10 cellular contexts compared by ENCODE assay signal in the genomic region with DNA sequence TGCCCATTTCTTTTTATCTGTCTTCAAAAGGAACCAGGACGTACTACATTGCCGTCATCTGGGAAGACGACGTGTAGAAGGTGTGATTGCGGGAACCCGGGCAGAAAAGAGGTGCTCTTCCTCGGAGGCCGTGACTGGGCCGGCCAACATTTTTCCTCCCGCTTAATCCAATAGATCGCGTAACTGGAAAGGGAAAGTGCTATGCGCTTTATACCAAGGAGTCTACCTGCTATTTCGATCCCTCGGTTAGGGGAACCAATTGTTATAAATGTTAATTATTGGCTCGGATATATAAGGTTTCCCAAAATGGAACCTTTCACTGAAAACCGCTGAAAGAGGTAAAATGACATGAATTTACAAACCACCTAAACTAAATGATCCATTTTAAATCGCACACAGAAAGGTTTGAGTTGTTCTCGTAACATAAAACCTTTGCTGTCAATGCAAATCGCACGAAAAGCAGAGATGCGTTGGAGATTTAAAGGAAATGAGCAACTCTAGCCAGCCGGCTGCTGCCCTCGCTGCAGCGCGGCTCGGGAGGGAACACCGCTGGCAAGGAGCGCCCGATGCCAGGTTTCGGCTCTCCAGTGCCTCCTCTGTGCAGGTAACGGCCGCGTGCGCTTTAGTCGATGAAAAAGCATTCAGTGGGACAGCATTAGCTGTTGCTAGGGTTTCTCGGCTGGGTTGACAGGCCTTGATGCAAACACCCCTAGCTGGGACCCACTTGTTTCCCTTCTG. TPM values are rescaled to one million over a fixed set of nuclear protein-coding genes. Genes with fewer than 3 reads are reported as not detected.
DNase-seq lines count a peak whose midpoint lies in the region; ATAC-seq and TF ChIP-seq lines count a peak whose summit lies in the region.
"Had no signal": no experiment of that assay in that cellular context is flagged by ENCODE, and none has a peak within 500 bp of the region (broad histone marks: within the 10 kb centered on the region; RNA-seq: fewer than 3 reads in every experiment).

No MANE protein-coding gene starts in this region.

- H3K36me3 Mint-ChIP-seq in activated T-cell treated with anti-CD3 and anti-CD28 coated beads, Interleukin-2, amount 50 U/mL, for 24 hours (ENCODE audit: low read depth) = no peaks in the 10 kb centered on the region
- no peaks in the 10 kb centered on the region for H3K36me3 Mint-ChIP-seq in activated T-cell treated with anti-CD3 and anti-CD28 coated beads, Interleukin-2, amount 50 U/mL, for 4 hours (ENCODE audit: insufficient read depth)
- H3K36me3 Mint-ChIP-seq in glutamatergic neuron (ENCODE audit: unreplicated experiment) = no peaks in the 10 kb centered on the region
- H3K36me3 Mint-ChIP-seq in stimulated activated naive B cell treated with anti-CD40 and anti-IgM and Interleukin-4, amounts not matched to agents 10 μg/mL and 1 μg/mL and 100 μg/mL, for 72 hours = peaks cover 12 to 23% of the 10 kb centered on the region in 2 donors

- in situ Hi-C loops in GM13976 (cut with MboI; ENCODE audit: low sequenced_read_pairs, unreplicated experiment) = no loop called here

- H3K27ac Mint-ChIP-seq in activated T-cell treated with anti-CD3 and anti-CD28 coated beads, Interleukin-2, amount 50 U/mL, for 24 hours = no peak overlapping the region
- H3K27ac Mint-ChIP-seq in glutamatergic neuron (ENCODE audit: unreplicated experiment) = no peak overlapping the region
- peak overlapping the region; percentile 59 for H3K27ac Mint-ChIP-seq in stimulated activated naive B cell treated with anti-CD40 and anti-IgM and Interleukin-4, amounts not matched to agents 10 μg/mL and 1 μg/mL and 100 μg/mL, for 72 hours

- H3K4me3 Mint-ChIP-seq in activated T-cell treated with anti-CD3 and anti-CD28 coated beads, Interleukin-2, amount 50 U/mL, for 24 hours = peak overlapping the region; percentile 23
- no peak overlapping the region for H3K4me3 Mint-ChIP-seq in activated T-cell treated with anti-CD3 and anti-CD28 coated beads, Interleukin-2, amount 50 U/mL, for 4 hours
- H3K4me3 Mint-ChIP-seq in glutamatergic neuron (ENCODE audit: unreplicated experiment) = peak overlapping the region; percentile 95
- no peak overlapping the region for H3K4me3 Mint-ChIP-seq in stimulated activated naive B cell treated with anti-CD40 and anti-IgM and Interleukin-4, amounts not matched to agents 10 μg/mL and 1 μg/mL and 100 μg/mL, for 72 hours

- no peak for ATAC-seq in activated T-cell treated with anti-CD3 and anti-CD28 coated beads, Interleukin-2, amount 50 U/mL, for 4 hours
- no peak for ATAC-seq in stimulated activated naive B cell treated with anti-CD40 and anti-IgM and Interleukin-4, amounts not matched to agents 10 μg/mL and 1 μg/mL and 100 μg/mL, for 72 hours (replicated peaks)
- no peak for ATAC-seq in GM21737 (IDR thresholded peaks at IDR 0.05; ENCODE audit: unreplicated experiment)
- ATAC-seq: pancreas had no signal

- no peaks in the 10 kb centered on the region for H3K9me3 Mint-ChIP-seq in activated T-cell treated with anti-CD3 and anti-CD28 coated beads, Interleukin-2, amount 50 U/mL, for 24 hours
- no peaks in the 10 kb centered on the region for H3K9me3 Mint-ChIP-seq in activated T-cell treated with anti-CD3 and anti-CD28 coated beads, Interleukin-2, amount 50 U/mL, for 4 hours
- peaks cover 46% of the 10 kb centered on the region for H3K9me3 Mint-ChIP-seq in glutamatergic neuron (ENCODE audit: unreplicated experiment)
- peaks cover 14 to 17% of the 10 kb centered on the region in 2 donors for H3K9me3 Mint-ChIP-seq in stimulated activated naive B cell treated with anti-CD40 and anti-IgM and Interleukin-4, amounts not matched to agents 10 μg/mL and 1 μg/mL and 100 μg/mL, for 72 hours

- H3K4me1 Mint-ChIP-seq in activated T-cell treated with anti-CD3 and anti-CD28 coated beads, Interleukin-2, amount 50 U/mL, for 24 hours (ENCODE audit: low read depth) = peaks cover 70% of the 10 kb centered on the region
- H3K4me1 Mint-ChIP-seq in activated T-cell treated with anti-CD3 and anti-CD28 coated beads, Interleukin-2, amount 50 U/mL, for 4 hours (ENCODE audit: low read depth) = peaks cover 61% of the 10 kb centered on the region
- H3K4me1 Mint-ChIP-seq in glutamatergic neuron (ENCODE audit: low read depth, unreplicated experiment) = peaks cover 48% of the 10 kb centered on the region
- H3K4me1 Mint-ChIP-seq in stimulated activated naive B cell treated with anti-CD40 and anti-IgM and Interleukin-4, amounts not matched to agents 10 μg/mL and 1 μg/mL and 100 μg/mL, for 72 hours = peaks cover 42 to 66% of the 10 kb centered on the region in 2 donors

- no peak for TF ChIP-seq CTCF in glutamatergic neuron (IDR thresholded peaks at IDR 0.05; ENCODE audit: partially characterized antibody, unreplicated experiment)
- no peak for TF ChIP-seq CTCF in GM13976 (IDR thresholded peaks at IDR 0.05; ENCODE audit: borderline replicate concordance, control extremely low read depth, extremely low read depth, insufficient read depth, missing control alignments)

- DNase-seq in activated T-cell treated with anti-CD3 and anti-CD28 coated beads, Interleukin-2, amount 50 U/mL, for 24 hours = no peak
- DNase-seq in activated T-cell treated with anti-CD3 and anti-CD28 coated beads, Interleukin-2, amount 50 U/mL, for 4 hours = no peak
- peak; percentile 82 for DNase-seq in NCI-H2171 treated with DMSO at 0.1 percent for 48 hours (lab: John Stamatoyannopoulos, UW)
- peak; percentile 31 for DNase-seq in glutamatergic neuron
- DNase-seq in stimulated activated naive B cell treated with anti-CD40 and anti-IgM and Interleukin-4, amounts not matched to agents 10 μg/mL and 1 μg/mL and 100 μg/mL, for 72 hours = no peak
- DNase-seq in GF-D8 (lab: John Stamatoyannopoulos, UW) = no peak
- no peak for DNase-seq in GM13976 (ENCODE audit: low spot score)
- DNase-seq: NCI-H1048 had no signal

- peaks cover 95% of the 10 kb centered on the region for H3K27me3 Mint-ChIP-seq in activated T-cell treated with anti-CD3 and anti-CD28 coated beads, Interleukin-2, amount 50 U/mL, for 24 hours
- peaks cover 84% of the 10 kb centered on the region for H3K27me3 Mint-ChIP-seq in activated T-cell treated with anti-CD3 and anti-CD28 coated beads, Interleukin-2, amount 50 U/mL, for 4 hours (ENCODE audit: low read depth)
- peaks cover 48% of the 10 kb centered on the region for H3K27me3 Mint-ChIP-seq in glutamatergic neuron (ENCODE audit: unreplicated experiment)
- H3K27me3 Mint-ChIP-seq in stimulated activated naive B cell treated with anti-CD40 and anti-IgM and Interleukin-4, amounts not matched to agents 10 μg/mL and 1 μg/mL and 100 μg/mL, for 72 hours = peaks cover 84 to 94% of the 10 kb centered on the region in 2 donors

RNA-seq across cellular contexts. Expression of gene SIX1, which starts 2.8 kb away (rescaled TPM):
- not detected for total RNA-seq in activated T-cell treated with anti-CD3 and anti-CD28 coated beads, Interleukin-2, amount 50 U/mL, for 4 hours
- total RNA-seq in glutamatergic neuron (ENCODE audit: unreplicated experiment) = 79.6 TPM

Comparison
In these comparisons a context has a peak if more than half of its experiments do, and no peak if none do; other contexts are left out.
1. H3K4me3 Mint-ChIP-seq: peak in activated T-cell treated with anti-CD3 and anti-CD28 coated beads, Interleukin-2, amount 50 U/mL, for 24 hours (single experiment) and glutamatergic neuron (single experiment); none in activated T-cell treated with anti-CD3 and anti-CD28 coated beads, Interleukin-2, amount 50 U/mL, for 4 hours (single experiment) and stimulated activated naive B cell treated with anti-CD40 and anti-IgM and Interleukin-4, amounts not matched to agents 10 μg/mL and 1 μg/mL and 100 μg/mL, for 72 hours (0 of 2).
2. DNase-seq: peak in NCI-H2171 treated with DMSO at 0.1 percent for 48 hours (single experiment) and glutamatergic neuron (single experiment); none in activated T-cell treated with anti-CD3 and anti-CD28 coated beads, Interleukin-2, amount 50 U/mL, for 24 hours (single experiment), activated T-cell treated with anti-CD3 and anti-CD28 coated beads, Interleukin-2, amount 50 U/mL, for 4 hours (single experiment), stimulated activated naive B cell treated with anti-CD40 and anti-IgM and Interleukin-4, amounts not matched to agents 10 μg/mL and 1 μg/mL and 100 μg/mL, for 72 hours (single experiment), GF-D8 (single experiment) and GM13976 (single experiment).
3. RNA of gene SIX1, which starts 2.8 kb away (total RNA-seq): 79.6 TPM in glutamatergic neuron (single experiment); not detected in activated T-cell treated with anti-CD3 and anti-CD28 coated beads, Interleukin-2, amount 50 U/mL, for 4 hours; every median in the first group is over 10 times any median in the second.